In genomic region chr3:64717872-64718613, GRCh38 we compare ENCODE assay signal across 11 cellular contexts. TPM values are rescaled to one million over a fixed set of nuclear protein-coding genes. Genes with fewer than 3 reads are reported as not detected.
DNase-seq lines count a peak whose midpoint lies in the region; ATAC-seq and TF ChIP-seq lines count a peak whose summit lies in the region.
"Had no signal": no experiment of that assay in that cellular context is flagged by ENCODE, and none has a peak within 500 bp of the region (broad histone marks: within the 10 kb centered on the region; RNA-seq: fewer than 3 reads in every experiment).

No MANE protein-coding gene starts in this region.

- intact Hi-C loops in gastrocnemius medialis (cut with DNase I; ENCODE audit: low total_unique reads), result no loop called here

- DNase-seq in GM03348 (ENCODE audit: low spot score), result peak; percentile 36
- DNase-seq in fibroblast of mammary gland (ENCODE audit: low read depth), result peak; percentile 16
- DNase-seq in gastrocnemius medialis, result no peak
- no peak for DNase-seq in NOMO-1 treated with DMSO at 0.1 percent for 48 hours (lab: John Stamatoyannopoulos, UW; ENCODE audit: unreplicated experiment)
- no peak for DNase-seq in stimulated activated CD4-positive, alpha-beta T cell treated with anti-CD3 and anti-CD28 coated beads, Interleukin-4, amount 100 ng/mL, for 4 hours
- DNase-seq: activated T-cell treated with anti-CD3 and anti-CD28 coated beads, Interleukin-2, amount 50 U/mL, for 4 hours; NCI-H1092 treated with DMSO at 0.1 percent for 48 hours had no signal

- ATAC-seq in gastrocnemius medialis (no peak), HG02623 (IDR thresholded peaks at IDR 0.05; ENCODE audit: unreplicated experiment) (no peak)
- ATAC-seq: activated T-cell treated with anti-CD3 and anti-CD28 coated beads, Interleukin-2, amount 50 U/mL, for 4 hours had no signal

- no peaks in the 10 kb centered on the region for H3K9me3 ChIP-seq in gastrocnemius medialis
- H3K9me3 ChIP-seq: HAP-1 had no signal

- no peaks in the 10 kb centered on the region for H3K27me3 ChIP-seq in gastrocnemius medialis

- H3K4me1 ChIP-seq in gastrocnemius medialis, result peaks cover 21 to 24% of the 10 kb centered on the region in 2 donors
- H3K4me1 ChIP-seq: HAP-1, parathyroid adenoma had no signal

- TF ChIP-seq CTCF in VCaP (conservative IDR thresholded peaks at IDR 0.05) (peak; percentile 68), fibroblast of mammary gland (conservative IDR thresholded peaks at IDR 0.05; ENCODE audit: control insufficient read depth, insufficient read depth, low read depth, low read length) (peak; percentile 51), gastrocnemius medialis (IDR thresholded peaks at IDR 0.05 in 4 of 5, conservative IDR thresholded peaks at IDR 0.05 in 1 of 5) (peak in 3 of 5 experiments; percentile 11 to 35 (median 13))

- no peak for TF ChIP-seq POLR2A in gastrocnemius medialis (IDR thresholded peaks at IDR 0.05)

- in situ Hi-C loops in gastrocnemius medialis (cut with MboI; ENCODE audit: low sequenced_read_pairs in 4 of 4), result no loop called here

- H3K27ac ChIP-seq in VCaP (no peak overlapping the region), gastrocnemius medialis (no peak overlapping the region)
- H3K27ac ChIP-seq: parathyroid adenoma had no signal

- H3K4me3 ChIP-seq in fibroblast of mammary gland (ENCODE audit: control insufficient read depth, low read depth, low read length) (no peak overlapping the region), gastrocnemius medialis (no peak overlapping the region)
- H3K4me3 ChIP-seq: HAP-1 had no signal

- no peaks in the 10 kb centered on the region for H3K36me3 ChIP-seq in gastrocnemius medialis
- H3K36me3 ChIP-seq: HAP-1 had no signal

RNA-seq across cellular contexts. Expression of gene ADAMTS9, which starts 30.2 kb away (rescaled TPM):
- 10 to 100 TPM in 3 of 4 donors, 1 to 10 TPM in 1; 4.8 to 49.8 (median 13.4) TPM for total RNA-seq in gastrocnemius medialis

Comparison
In these comparisons a context has a peak if more than half of its experiments do, and no peak if none do; other contexts are left out.
1. DNase-seq: peak in GM03348 (single experiment) and fibroblast of mammary gland (single experiment); none in gastrocnemius medialis (0 of 2), NOMO-1 treated with DMSO at 0.1 percent for 48 hours (single experiment) and stimulated activated CD4-positive, alpha-beta T cell treated with anti-CD3 and anti-CD28 coated beads, Interleukin-4, amount 100 ng/mL, for 4 hours (0 of 2).
2. CTCF ChIP-seq: peak in every context shown above with its lines; median percentile 68 in VCaP; 51 in fibroblast of mammary gland; 13 in gastrocnemius medialis.